7 cellular contexts compared by ENCODE assay signal in genomic region chr10:100562008-100562672, GRCh38. TPM values are rescaled to one million over a fixed set of nuclear protein-coding genes. Genes with fewer than 3 reads are reported as not detected.
DNase-seq lines count a peak whose midpoint lies in the region; ATAC-seq and TF ChIP-seq lines count a peak whose summit lies in the region.

No MANE protein-coding gene starts in this region.

- peak; percentile 76 for ATAC-seq in GM18861 (IDR thresholded peaks at IDR 0.05; ENCODE audit: unreplicated experiment)
- ATAC-seq in HG03378 (IDR thresholded peaks at IDR 0.05; ENCODE audit: unreplicated experiment) = peak; percentile 65
- peak; percentile 58 to 78 for ATAC-seq in right cardiac atrium
- ATAC-seq in gastrocnemius medialis = peak in 1 of 2 donors; percentile 68

- peak; percentile 42 to 79 (median 65) for TF ChIP-seq CTCF in gastrocnemius medialis (IDR thresholded peaks at IDR 0.05 in 4 of 5, conservative IDR thresholded peaks at IDR 0.05 in 1 of 5)

- WGBS in right cardiac atrium = 7% methylated on average over 62 of the region's 62 CpGs

- H3K27me3 ChIP-seq in right cardiac atrium (ENCODE audit: control insufficient read depth, insufficient read depth) (no peaks in the 10 kb centered on the region), gastrocnemius medialis (peaks cover 34 to 53% (median 47%) of the 10 kb centered on the region in 3 donors)

- no peaks in the 10 kb centered on the region for H3K9me3 ChIP-seq in right cardiac atrium (ENCODE audit: control insufficient read depth, low read length)
- no peaks in the 10 kb centered on the region for H3K9me3 ChIP-seq in gastrocnemius medialis

- no peak for TF ChIP-seq POLR2A in gastrocnemius medialis (IDR thresholded peaks at IDR 0.05)

- intact Hi-C loops in right cardiac atrium (cut with DNase I) (loop anchor here in 3 of 4 donors (5.0 kb wide), 2 partner anchors 310 to 315 kb away; no protein-coding TSS in a partner anchor), gastrocnemius medialis (cut with DNase I; ENCODE audit: low total_unique reads) (no loop called here)

- no peak overlapping the region for H3K27ac ChIP-seq in right cardiac atrium (ENCODE audit: low read length)
- H3K27ac ChIP-seq in gastrocnemius medialis = no peak overlapping the region

- DNase-seq in T follicular helper cell (ENCODE audit: low read depth) = peak; percentile 71
- peak; percentile 68 for DNase-seq in amniotic epithelial cell (ENCODE audit: low read depth)
- DNase-seq in right cardiac atrium = peak; percentile 62 to 85 (median 81)
- DNase-seq in gastrocnemius medialis = peak; percentile 18 to 37
- DNase-seq in cerebellar nuclear complex (lab: John Stamatoyannopoulos, UW) = no peak

- in situ Hi-C loops in gastrocnemius medialis (cut with MboI; ENCODE audit: low sequenced_read_pairs in 4 of 4) = no loop called here

- H3K4me1 ChIP-seq in right cardiac atrium (ENCODE audit: control insufficient read depth, insufficient read depth, low read length) = no peaks in the 10 kb centered on the region
- peaks cover 10 to 14% of the 10 kb centered on the region in 2 donors for H3K4me1 ChIP-seq in gastrocnemius medialis

- H3K36me3 ChIP-seq in gastrocnemius medialis = no peaks in the 10 kb centered on the region

- peak overlapping the region; percentile 8 for H3K4me3 ChIP-seq in right cardiac atrium (ENCODE audit: low read length)
- H3K4me3 ChIP-seq in gastrocnemius medialis = peak overlapping the region in 2 of 4 donors; percentile 10 to 21

RNA-seq across cellular contexts. Expression of gene HIF1AN, which starts 26.4 kb away (rescaled TPM):
- total RNA-seq in right cardiac atrium = 10 to 100 TPM; 32.1 to 41.1 (median 35.5) TPM
- 9.5 TPM for polyA plus RNA-seq in right cardiac atrium
- total RNA-seq in gastrocnemius medialis = 10 to 100 TPM; 21.6 to 25.7 (median 24.0) TPM

RNA-seq across cellular contexts. Expression of gene NDUFB8, which starts 32.5 kb away (rescaled TPM):
- 100 to 1,000 TPM; 344 to 447 (median 412) TPM for total RNA-seq in right cardiac atrium
- polyA plus RNA-seq in right cardiac atrium = 1,100 TPM
- total RNA-seq in gastrocnemius medialis = 100 to 1,000 TPM; 170 to 229 (median 219) TPM

RNA-seq across cellular contexts. Expression of gene SEC31B, which starts 42.5 kb away (rescaled TPM):
- total RNA-seq in right cardiac atrium (10 to 100 TPM in 1 of 4 donors, 1 to 10 TPM in 3; 6.7 to 10.2 (median 8.5) TPM), gastrocnemius medialis (1 to 10 TPM; 1.7 to 3.8 (median 2.1) TPM)
- polyA plus RNA-seq in right cardiac atrium = 7.7 TPM

Comparison
In these comparisons a context has a peak if more than half of its experiments do, and no peak if none do; other contexts are left out.
1. DNase-seq: peak in T follicular helper cell (single experiment), amniotic epithelial cell (single experiment), right cardiac atrium (3 of 3) and gastrocnemius medialis (2 of 2); none in cerebellar nuclear complex (0 of 2).